19 cellular contexts compared by ENCODE assay signal in genomic region chr5:87909382-87909781, GRCh38.
DNase-seq lines count a peak whose midpoint lies in the region; ATAC-seq, FAIRE-seq and TF ChIP-seq lines count a peak whose summit lies in the region.
"Had no signal": no experiment of that assay in that cellular context is flagged by ENCODE, and none has a peak within 500 bp of the region (broad histone marks: within the 10 kb centered on the region; RNA-seq: fewer than 3 reads in every experiment).

No MANE protein-coding gene starts in this region.

- no peaks in the 10 kb centered on the region for H3K79me2 ChIP-seq in H1 (ENCODE audit: control insufficient read depth in 1 of 2, insufficient read depth in 2 of 2, low read length in 2 of 2)

- no peaks in the 10 kb centered on the region for H3K36me3 ChIP-seq in H1 (ENCODE audit: control insufficient read depth in 2 of 4, insufficient read depth in 4 of 4, low read length in 3 of 4)
- H3K36me3 ChIP-seq: Peyer's patch, SJSA1 had no signal

- no peaks in the 10 kb centered on the region for H3K79me1 ChIP-seq in H1 (ENCODE audit: low read depth, low read length)

- H3K14ac ChIP-seq in H1 (ENCODE audit: insufficient read length), result no peak overlapping the region

- H2BK15ac ChIP-seq in H1 (ENCODE audit: low read length), result no peak overlapping the region

- H2BK5ac ChIP-seq in H1 (ENCODE audit: low read depth, low read length), result no peak overlapping the region

- no peak overlapping the region for H3K23ac ChIP-seq in H1 (ENCODE audit: insufficient read length)

- CTCF ChIA-PET in H1 (lab: Charles Lee; ENCODE audit: partially characterized antibody), result interaction anchor here (1.4 kb wide), 1 partner anchor 11 kb away, joined by 4 read pairs; no protein-coding TSS in a partner anchor

- H3K9ac ChIP-seq in H1 (replicated peaks in 1 of 4; ENCODE audit: extremely low read depth in 1 of 4, low read depth in 3 of 4, low read length in 3 of 4), result no peak overlapping the region
- H3K9ac ChIP-seq: GM23248 had no signal

- no peak for TF ChIP-seq POLR2A in H1 (IDR thresholded peaks at IDR 0.05; ENCODE audit: control extremely low read depth in 1 of 2, low read depth in 2 of 2, low read length in 2 of 2)

- H3K18ac ChIP-seq in H1 (ENCODE audit: extremely low read depth, low read length), result no peak overlapping the region

- H4K20me1 ChIP-seq in H1 (replicated peaks in 1 of 2; ENCODE audit: control insufficient read depth in 1 of 2, insufficient read depth in 2 of 2, low read length in 2 of 2), result no peaks in the 10 kb centered on the region

- peak; percentile 55 for FAIRE-seq in H1 (lab: Jason Lieb, UNC)

- no peak overlapping the region for H2AFZ ChIP-seq in H1 (ENCODE audit: low read length)
- H2AFZ ChIP-seq: GM23248 had no signal

- peak overlapping the region; percentile 3 to 30; a peak in 2 of 4 replicates for H3K4me2 ChIP-seq in H1 (ENCODE audit: insufficient read depth in 1 of 2, low read depth in 2 of 2, low read length in 2 of 2)

- H3K23me2 ChIP-seq in H1 (ENCODE audit: low read depth, low read length), result no peaks in the 10 kb centered on the region

- TF ChIP-seq CTCF in H1 (IDR thresholded peaks at IDR 0.05; ENCODE audit: control extremely low read depth in 1 of 3, insufficient read depth in 1 of 3, low read depth in 1 of 3, low read length in 3 of 3), result no peak

- WGBS in H1 (ENCODE audit: extremely low coverage in 1 of 2, insufficient coverage in 1 of 2, insufficient read length in 1 of 2, insufficient replicate concordance in 2 of 2, low coverage in 1 of 2, low lambda C conversion rate in 2 of 2, missing lambda C conversion rate in 1 of 2), 2 experiments, result 70% methylated on average over 2 of the region's 2 CpGs; no CpG with 5 or more reads in 1 of the 2 experiments

- TF ChIP-seq RAD21 in H1 (IDR thresholded peaks at IDR 0.05 in 1 of 2, conservative IDR thresholded peaks at IDR 0.05 in 1 of 2; ENCODE audit: low read depth in 2 of 2, low read length in 2 of 2), result peak in 1 of 2 experiments; percentile 5; a peak in 1 of 4 replicates

- no peak overlapping the region for H2BK120ac ChIP-seq in H1 (replicated peaks; ENCODE audit: low read depth, low read length)

- no peak for TF ChIP-seq EP300 in H1 (IDR thresholded peaks at IDR 0.05; ENCODE audit: borderline replicate concordance in 1 of 2, low read depth in 2 of 2, low read length in 2 of 2)

- H2BK20ac ChIP-seq in H1 (ENCODE audit: low read length), result no peak overlapping the region

- no peaks in the 10 kb centered on the region for H3K9me3 ChIP-seq in H1 (ENCODE audit: insufficient read depth in 2 of 2, low read depth in 1 of 2, low read length in 1 of 2)
- H3K9me3 ChIP-seq: Peyer's patch, SJSA1 had no signal

- no peak overlapping the region for H4K5ac ChIP-seq in H1 (ENCODE audit: insufficient read length, low read depth, low read length)

- peaks cover 0 to 5% (median 0%) of the 10 kb centered on the region in 4 experiments; a peak in 2 of 7 replicates for H3K4me1 ChIP-seq in H1 (replicated peaks in 1 of 4; ENCODE audit: control insufficient read depth in 3 of 4, insufficient read depth in 4 of 4, low read length in 3 of 4)
- H3K4me1 ChIP-seq: Peyer's patch, SJSA1 had no signal

- peak; percentile 12 for DNase-seq in ELF-1 (ENCODE audit: low read depth, low spot score)
- peak; percentile 35 for DNase-seq in NCI-H69 (lab: John Stamatoyannopoulos, UW)
- no peak for DNase-seq in H1 (ENCODE audit: low read depth in 1 of 2, low spot score in 2 of 2)
- DNase-seq in iPS-NIHi7 (ENCODE audit: extremely low spot score), result peak; percentile 20
- DNase-seq in NCI-H146 (lab: John Stamatoyannopoulos, UW), result no peak
- DNase-seq: AML-193; C1 segment of cervical spinal cord; CD8-positive, alpha-beta T cell; GM23248; NCI-H1105 treated with DMSO at 0.1 percent for 48 hours; NCI-H1694 treated with DMSO at 0.1 percent for 48 hours; NCI-H2107; NCI-H446 treated with DMSO at 0.1 percent for 48 hours; NCI-H526 treated with DMSO at 0.1 percent for 48 hours; Peyer's patch had no signal

- ATAC-seq in GM21529 (IDR thresholded peaks at IDR 0.05; ENCODE audit: unreplicated experiment) (no peak), GM18861 (IDR thresholded peaks at IDR 0.05; ENCODE audit: unreplicated experiment) (no peak), GM21786 (IDR thresholded peaks at IDR 0.05; ENCODE audit: unreplicated experiment) (no peak)
- ATAC-seq: CD8-positive, alpha-beta T cell had no signal

- no peak overlapping the region for H3K27ac ChIP-seq in H1 (ENCODE audit: low read depth, low read length)
- H3K27ac ChIP-seq: GM23248, Peyer's patch, SJSA1 had no signal

- no peak overlapping the region for H2BK12ac ChIP-seq in H1 (ENCODE audit: low read depth, low read length)

- no peak overlapping the region for H2AK5ac ChIP-seq in H1 (ENCODE audit: low read depth, low read length)

- H3K56ac ChIP-seq in H1 (replicated peaks; ENCODE audit: insufficient read length, low read depth, low read length), result no peak overlapping the region

- no peak overlapping the region for H3K4ac ChIP-seq in H1 (replicated peaks; ENCODE audit: insufficient read length, low read depth, low read length)

- POLR2A ChIA-PET in H1 (lab: Charles Lee; ENCODE audit: partially characterized antibody), result interaction anchor here (1.4 kb wide), 1 partner anchor 15 kb away, joined by 4 read pairs; no protein-coding TSS in a partner anchor

- no peak overlapping the region for H3K4me3 ChIP-seq in H1 (ENCODE audit: extremely low read depth in 1 of 4, insufficient read depth in 2 of 4, low read depth in 3 of 4, low read length in 4 of 4)
- H3K4me3 ChIP-seq: GM23248, Peyer's patch, SJSA1 had no signal

- H3K27me3 ChIP-seq in H1 (replicated peaks in 1 of 4; ENCODE audit: control insufficient read depth in 3 of 4, extremely low read depth in 1 of 4, insufficient read depth in 3 of 4, low read length in 3 of 4), result no peaks in the 10 kb centered on the region
- H3K27me3 ChIP-seq: Peyer's patch, SJSA1 had no signal

- H4K8ac ChIP-seq in H1 (ENCODE audit: extremely low read depth, insufficient read depth, low read length), result no peak overlapping the region

- H4K91ac ChIP-seq in H1 (replicated peaks; ENCODE audit: insufficient read length, low read length), result no peak overlapping the region

TF ChIP-seq in H1, 55 proteins besides CTCF, POLR2A, EP300 and RAD21:
- TF ChIP-seq MAFK (IDR thresholded peaks at IDR 0.05; ENCODE audit: low read depth, low read length) (peak; percentile 69), GTF2F1 (IDR thresholded peaks at IDR 0.05; ENCODE audit: borderline replicate concordance, low read depth, low read length) (no peak), BRCA1 (IDR thresholded peaks at IDR 0.05; ENCODE audit: low read depth, low read length) (no peak), TEAD4 (IDR thresholded peaks at IDR 0.05; ENCODE audit: low read depth, low read length) (0 out of 2 replicates have a peak, but pooled peaks have one; percentile 21), CTBP2 (IDR thresholded peaks at IDR 0.05; ENCODE audit: borderline replicate concordance, insufficient read depth, insufficient read length, low read length) (no peak), RNF2 (IDR thresholded peaks at IDR 0.05; ENCODE audit: borderline replicate concordance, low read depth, low read length, missing control alignments, poor library complexity, severe bottlenecking) (no peak), POLR2AphosphoS5 (IDR thresholded peaks at IDR 0.05; ENCODE audit: low read depth, low read length) (no peak)

Comparison
In these comparisons a context has a peak if more than half of its experiments do, and no peak if none do; other contexts are left out.
1. DNase-seq: peak in ELF-1 (single experiment), NCI-H69 (single experiment) and iPS-NIHi7 (single experiment); none in H1 (0 of 2) and NCI-H146 (single experiment).